ENCODE assay signal across 1 cellular context in the genomic region with DNA sequence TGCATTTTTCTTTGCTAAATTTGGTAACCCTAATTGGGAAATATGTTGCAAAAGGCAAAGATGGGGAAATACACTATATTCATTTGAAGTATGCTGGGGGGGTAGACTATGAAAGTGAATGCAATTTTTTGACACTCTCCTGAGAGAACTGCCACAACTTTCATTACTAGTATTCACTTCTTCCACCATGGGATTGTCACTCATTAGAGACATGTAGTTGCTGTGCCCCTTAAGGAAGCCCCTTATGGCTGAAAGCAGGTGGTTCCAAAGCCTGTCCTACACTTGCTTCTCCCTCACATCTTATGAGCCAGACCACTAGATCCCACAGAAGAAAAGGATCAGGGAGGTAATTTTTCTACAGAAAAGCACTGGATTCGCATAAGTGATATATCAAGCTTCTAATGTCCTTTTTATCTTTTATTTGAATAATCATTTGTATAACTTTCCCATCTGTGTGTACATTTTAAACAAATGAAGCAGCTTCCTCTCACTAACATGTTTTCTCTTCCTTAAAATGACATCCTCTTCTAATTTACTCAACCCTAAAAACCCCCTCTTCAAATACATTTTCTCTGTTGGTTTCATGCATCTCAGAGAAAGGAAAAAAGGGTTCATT.
TF ChIP-seq lines count a peak whose summit lies in the region.

No MANE protein-coding gene starts in this region.

TF ChIP-seq in HepG2, 621 proteins besides CTCF, POLR2A, EP300 and RAD21 (continued from another document):
- TF ChIP-seq ATF2 (CRISPR knock-in tag; IDR thresholded peaks at IDR 0.05) (no peak), MIER2 (CRISPR knock-in tag; IDR thresholded peaks at IDR 0.05) (no peak), ZNF143 (CRISPR knock-in tag; IDR thresholded peaks at IDR 0.05) (no peak)
